1 cellular context compared by ENCODE assay signal in the genomic region with DNA sequence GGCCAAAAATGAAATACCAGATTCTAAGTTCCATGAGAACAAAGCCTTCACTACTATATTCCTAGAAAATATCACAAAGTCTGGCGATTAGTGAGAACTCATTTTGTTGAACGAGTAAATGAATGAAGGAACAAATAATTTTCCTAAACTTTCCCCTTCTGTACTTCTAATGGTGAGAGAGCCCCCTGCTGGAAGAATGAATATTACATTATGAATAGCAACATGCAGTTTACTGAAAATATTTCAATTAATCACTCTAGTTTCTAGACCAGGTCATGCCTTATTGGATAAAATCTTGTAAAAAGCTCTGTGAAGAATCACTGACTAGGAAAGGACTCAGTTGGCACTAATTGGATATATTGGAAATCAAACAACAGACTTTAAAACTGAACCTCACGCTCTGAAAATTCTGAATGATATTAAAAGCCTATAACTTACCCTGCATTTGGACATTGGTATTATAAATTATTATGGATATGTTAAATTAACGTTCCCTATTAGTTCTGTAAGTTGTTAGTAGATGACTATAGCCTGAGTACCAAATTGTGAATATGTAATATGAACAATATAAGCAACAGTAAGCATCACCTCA.
A peak's percentile ranks its signal among the peaks of the same experiment; 100 is the strongest.
TF ChIP-seq lines count a peak whose summit lies in the region.

No MANE protein-coding gene starts in this region.

TF ChIP-seq in K562, 482 proteins besides CTCF, POLR2A, EP300 and RAD21 (continued from another document and continues in another):
- no peak for TF ChIP-seq ZBTB49 (CRISPR knock-in tag; IDR thresholded peaks at IDR 0.05; ENCODE audit: borderline replicate concordance)
- TF ChIP-seq, protein P1, sequence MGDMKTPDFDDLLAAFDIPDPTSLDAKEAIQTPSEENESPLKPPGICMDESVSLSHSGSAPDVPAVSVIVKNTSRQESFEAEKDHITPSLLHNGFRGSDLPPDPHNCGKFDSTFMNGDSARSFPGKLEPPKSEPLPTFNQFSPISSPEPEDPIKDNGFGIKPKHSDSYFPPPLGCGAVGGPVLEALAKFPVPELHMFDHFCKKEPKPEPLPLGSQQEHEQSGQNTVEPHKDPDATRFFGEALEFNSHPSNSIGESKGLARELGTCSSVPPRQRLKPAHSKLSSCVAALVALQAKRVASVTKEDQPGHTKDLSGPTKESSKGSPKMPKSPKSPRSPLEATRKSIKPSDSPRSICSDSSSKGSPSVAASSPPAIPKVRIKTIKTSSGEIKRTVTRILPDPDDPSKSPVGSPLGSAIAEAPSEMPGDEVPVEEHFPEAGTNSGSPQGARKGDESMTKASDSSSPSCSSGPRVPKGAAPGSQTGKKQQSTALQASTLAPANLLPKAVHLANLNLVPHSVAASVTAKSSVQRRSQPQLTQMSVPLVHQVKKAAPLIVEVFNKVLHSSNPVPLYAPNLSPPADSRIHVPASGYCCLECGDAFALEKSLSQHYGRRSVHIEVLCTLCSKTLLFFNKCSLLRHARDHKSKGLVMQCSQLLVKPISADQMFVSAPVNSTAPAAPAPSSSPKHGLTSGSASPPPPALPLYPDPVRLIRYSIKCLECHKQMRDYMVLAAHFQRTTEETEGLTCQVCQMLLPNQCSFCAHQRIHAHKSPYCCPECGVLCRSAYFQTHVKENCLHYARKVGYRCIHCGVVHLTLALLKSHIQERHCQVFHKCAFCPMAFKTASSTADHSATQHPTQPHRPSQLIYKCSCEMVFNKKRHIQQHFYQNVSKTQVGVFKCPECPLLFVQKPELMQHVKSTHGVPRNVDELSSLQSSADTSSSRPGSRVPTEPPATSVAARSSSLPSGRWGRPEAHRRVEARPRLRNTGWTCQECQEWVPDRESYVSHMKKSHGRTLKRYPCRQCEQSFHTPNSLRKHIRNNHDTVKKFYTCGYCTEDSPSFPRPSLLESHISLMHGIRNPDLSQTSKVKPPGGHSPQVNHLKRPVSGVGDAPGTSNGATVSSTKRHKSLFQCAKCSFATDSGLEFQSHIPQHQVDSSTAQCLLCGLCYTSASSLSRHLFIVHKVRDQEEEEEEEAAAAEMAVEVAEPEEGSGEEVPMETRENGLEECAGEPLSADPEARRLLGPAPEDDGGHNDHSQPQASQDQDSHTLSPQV (IDR thresholded peaks at IDR 0.05): 0 out of 2 replicates have a peak, but pooled peaks have one; percentile 41
- TF ChIP-seq ZNF41 (CRISPR knock-in tag; conservative IDR thresholded peaks at IDR 0.05): no peak
- TF ChIP-seq CC2D1A (IDR thresholded peaks at IDR 0.05): peak; percentile 88
- TF ChIP-seq ATF2 (CRISPR knock-in tag; IDR thresholded peaks at IDR 0.05): no peak
- no peak for TF ChIP-seq KHSRP (IDR thresholded peaks at IDR 0.05)
- no peak for TF ChIP-seq SRSF7 (optimal IDR thresholded peaks at IDR 0.05; ENCODE audit: low read depth, low read length)
- no peak for TF ChIP-seq SRF (CRISPR knock-in tag; IDR thresholded peaks at IDR 0.05)
- TF ChIP-seq PCBP1 (IDR thresholded peaks at IDR 0.05; ENCODE audit: low read depth, low read length, poor library complexity, severe bottlenecking): no peak
- peak; percentile 92 for TF ChIP-seq SMC3 (conservative IDR thresholded peaks at IDR 0.05; ENCODE audit: insufficient read depth, low read depth, low read length)
- no peak for TF ChIP-seq DACH1 (IDR thresholded peaks at IDR 0.05; ENCODE audit: partially characterized antibody)
- TF ChIP-seq NCOA2 (IDR thresholded peaks at IDR 0.05; ENCODE audit: partially characterized antibody in 2 of 2): peak in 1 of 2 experiments; percentile 22
- TF ChIP-seq KLF16 (IDR thresholded peaks at IDR 0.05): peak; percentile 37; the same call in 1 of the 2 replicates
- no peak for TF ChIP-seq ZNF184 (CRISPR knock-in tag; IDR thresholded peaks at IDR 0.05)
- no peak for TF ChIP-seq RUNX1 (IDR thresholded peaks at IDR 0.05; ENCODE audit: low read depth)
- TF ChIP-seq, protein P2, sequence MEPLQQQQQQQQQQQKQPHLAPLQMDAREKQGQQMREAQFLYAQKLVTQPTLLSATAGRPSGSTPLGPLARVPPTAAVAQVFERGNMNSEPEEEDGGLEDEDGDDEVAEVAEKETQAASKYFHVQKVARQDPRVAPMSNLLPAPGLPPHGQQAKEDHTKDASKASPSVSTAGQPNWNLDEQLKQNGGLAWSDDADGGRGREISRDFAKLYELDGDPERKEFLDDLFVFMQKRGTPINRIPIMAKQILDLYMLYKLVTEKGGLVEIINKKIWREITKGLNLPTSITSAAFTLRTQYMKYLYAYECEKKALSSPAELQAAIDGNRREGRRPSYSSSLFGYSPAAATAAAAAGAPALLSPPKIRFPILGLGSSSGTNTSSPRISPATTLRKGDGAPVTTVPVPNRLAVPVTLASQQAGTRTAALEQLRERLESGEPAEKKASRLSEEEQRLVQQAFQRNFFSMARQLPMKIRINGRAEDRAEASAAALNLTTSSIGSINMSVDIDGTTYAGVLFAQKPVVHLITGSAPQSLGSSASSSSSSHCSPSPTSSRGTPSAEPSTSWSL (CRISPR knock-in tag; IDR thresholded peaks at IDR 0.05; ENCODE audit: borderline replicate concordance): no peak
- peak; percentile 99 for TF ChIP-seq ZNF24 (IDR thresholded peaks at IDR 0.05)
- no peak for TF ChIP-seq NEUROD1 (IDR thresholded peaks at IDR 0.05; ENCODE audit: borderline replicate concordance, low read depth, low read length, partially characterized antibody)
- peak; percentile 7 for TF ChIP-seq NUFIP1 (IDR thresholded peaks at IDR 0.05; ENCODE audit: partially characterized antibody)
- TF ChIP-seq ATF1 (CRISPR knock-in tag; IDR thresholded peaks at IDR 0.05): no peak
- TF ChIP-seq ATF1 (tag; IDR thresholded peaks at IDR 0.05): 0 out of 2 replicates have a peak, but pooled peaks have one; percentile 9
- TF ChIP-seq MTF1 (CRISPR knock-in tag; IDR thresholded peaks at IDR 0.05; ENCODE audit: borderline replicate concordance): no peak
- TF ChIP-seq KLF6 (CRISPR knock-in tag; IDR thresholded peaks at IDR 0.05; ENCODE audit: borderline replicate concordance): 0 out of 2 replicates have a peak, but pooled peaks have one; percentile 36
- TF ChIP-seq TEAD4 (IDR thresholded peaks at IDR 0.05; ENCODE audit: low read length): 0 out of 2 replicates have a peak, but pooled peaks have one; percentile 27
- TF ChIP-seq TEAD4 (CRISPR knock-in tag; IDR thresholded peaks at IDR 0.05; ENCODE audit: borderline replicate concordance): no peak
- peak in 1 of 2 experiments; percentile 45; a peak in 1 of 4 replicates for TF ChIP-seq MAZ (CRISPR knock-in tag; conservative IDR thresholded peaks at IDR 0.05 in 1 of 2, IDR thresholded peaks at IDR 0.05 in 1 of 2)
- TF ChIP-seq, protein P3, sequence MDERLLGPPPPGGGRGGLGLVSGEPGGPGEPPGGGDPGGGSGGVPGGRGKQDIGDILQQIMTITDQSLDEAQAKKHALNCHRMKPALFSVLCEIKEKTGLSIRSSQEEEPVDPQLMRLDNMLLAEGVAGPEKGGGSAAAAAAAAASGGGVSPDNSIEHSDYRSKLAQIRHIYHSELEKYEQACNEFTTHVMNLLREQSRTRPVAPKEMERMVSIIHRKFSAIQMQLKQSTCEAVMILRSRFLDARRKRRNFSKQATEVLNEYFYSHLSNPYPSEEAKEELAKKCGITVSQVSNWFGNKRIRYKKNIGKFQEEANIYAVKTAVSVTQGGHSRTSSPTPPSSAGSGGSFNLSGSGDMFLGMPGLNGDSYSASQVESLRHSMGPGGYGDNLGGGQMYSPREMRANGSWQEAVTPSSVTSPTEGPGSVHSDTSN (CRISPR knock-in tag; IDR thresholded peaks at IDR 0.05; ENCODE audit: low read depth): no peak
- TF ChIP-seq, protein P3 (tag; conservative IDR thresholded peaks at IDR 0.05; ENCODE audit: low read depth): peak; percentile 65
- no peak for TF ChIP-seq PYGO2 (tag; IDR thresholded peaks at IDR 0.05)
- no peak for TF ChIP-seq NRF1 (conservative IDR thresholded peaks at IDR 0.05 in 1 of 2, IDR thresholded peaks at IDR 0.05 in 1 of 2)
- 0 out of 4 replicates have a peak, but pooled peaks of 1 of the 2 experiments have one; percentile 40 for TF ChIP-seq TBL1XR1 (IDR thresholded peaks at IDR 0.05; ENCODE audit: low read length in 2 of 2)
- no peak for TF ChIP-seq RB1 (IDR thresholded peaks at IDR 0.05; ENCODE audit: low read depth)
- TF ChIP-seq, protein P4, sequence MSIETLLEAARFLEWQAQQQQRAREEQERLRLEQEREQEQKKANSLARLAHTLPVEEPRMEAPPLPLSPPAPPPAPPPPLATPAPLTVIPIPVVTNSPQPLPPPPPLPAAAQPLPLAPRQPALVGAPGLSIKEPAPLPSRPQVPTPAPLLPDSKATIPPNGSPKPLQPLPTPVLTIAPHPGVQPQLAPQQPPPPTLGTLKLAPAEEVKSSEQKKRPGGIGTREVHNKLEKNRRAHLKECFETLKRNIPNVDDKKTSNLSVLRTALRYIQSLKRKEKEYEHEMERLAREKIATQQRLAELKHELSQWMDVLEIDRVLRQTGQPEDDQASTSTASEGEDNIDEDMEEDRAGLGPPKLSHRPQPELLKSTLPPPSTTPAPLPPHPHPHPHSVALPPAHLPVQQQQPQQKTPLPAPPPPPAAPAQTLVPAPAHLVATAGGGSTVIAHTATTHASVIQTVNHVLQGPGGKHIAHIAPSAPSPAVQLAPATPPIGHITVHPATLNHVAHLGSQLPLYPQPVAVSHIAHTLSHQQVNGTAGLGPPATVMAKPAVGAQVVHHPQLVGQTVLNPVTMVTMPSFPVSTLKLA (conservative IDR thresholded peaks at IDR 0.05): peak in 1 of 2 experiments; percentile 19; a peak in 1 of 4 replicates
- no peak for TF ChIP-seq SMAD1 (IDR thresholded peaks at IDR 0.05; ENCODE audit: low read depth, low read length, partially characterized antibody)
- peak; percentile 52; the same call in 1 of the 2 replicates for TF ChIP-seq E2F1 (CRISPR knock-in tag; IDR thresholded peaks at IDR 0.05)
- TF ChIP-seq ZNF133 (CRISPR knock-in tag; IDR thresholded peaks at IDR 0.05): no peak
- TF ChIP-seq FOXK2 (conservative IDR thresholded peaks at IDR 0.05 in 1 of 2, IDR thresholded peaks at IDR 0.05 in 1 of 2; ENCODE audit: low read depth in 2 of 2): peak; percentile 76 to 79; a peak in 3 of 4 replicates
- peak; percentile 65 for TF ChIP-seq GATAD2B (IDR thresholded peaks at IDR 0.05; ENCODE audit: borderline replicate concordance)
- TF ChIP-seq, protein P5, sequence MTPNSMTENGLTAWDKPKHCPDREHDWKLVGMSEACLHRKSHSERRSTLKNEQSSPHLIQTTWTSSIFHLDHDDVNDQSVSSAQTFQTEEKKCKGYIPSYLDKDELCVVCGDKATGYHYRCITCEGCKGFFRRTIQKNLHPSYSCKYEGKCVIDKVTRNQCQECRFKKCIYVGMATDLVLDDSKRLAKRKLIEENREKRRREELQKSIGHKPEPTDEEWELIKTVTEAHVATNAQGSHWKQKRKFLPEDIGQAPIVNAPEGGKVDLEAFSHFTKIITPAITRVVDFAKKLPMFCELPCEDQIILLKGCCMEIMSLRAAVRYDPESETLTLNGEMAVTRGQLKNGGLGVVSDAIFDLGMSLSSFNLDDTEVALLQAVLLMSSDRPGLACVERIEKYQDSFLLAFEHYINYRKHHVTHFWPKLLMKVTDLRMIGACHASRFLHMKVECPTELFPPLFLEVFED (CRISPR knock-in tag; conservative IDR thresholded peaks at IDR 0.05): no peak
- no peak for TF ChIP-seq HNRNPLL (IDR thresholded peaks at IDR 0.05; ENCODE audit: low read depth, low read length, poor library complexity, severe bottlenecking)
